ENCODE assay signal across 8 cellular contexts in genomic region chr6:29791786-29792122, GRCh38. TPM values are rescaled to one million over a fixed set of nuclear protein-coding genes. Genes with fewer than 3 reads are reported as not detected.
DNase-seq lines count a peak whose midpoint lies in the region; ATAC-seq, FAIRE-seq and TF ChIP-seq lines count a peak whose summit lies in the region.

No MANE protein-coding gene starts in this region.

- peaks cover 6% of the 10 kb centered on the region for H3K4me1 ChIP-seq in HUES6 (ENCODE audit: control insufficient read depth, insufficient read depth, low read length)
- no peaks in the 10 kb centered on the region for H3K4me1 ChIP-seq in kidney (ENCODE audit: control insufficient read depth in 1 of 2, insufficient read depth in 1 of 2, low read depth in 1 of 2, low read length in 2 of 2)

- H3K36me3 ChIP-seq in HUES6 (ENCODE audit: control insufficient read depth, insufficient read depth, low read length), result no peaks in the 10 kb centered on the region
- H3K36me3 ChIP-seq in kidney (ENCODE audit: control insufficient read depth in 1 of 2, insufficient read depth in 2 of 2, low read length in 2 of 2), result no peaks in the 10 kb centered on the region

- H3K36me3 Mint-ChIP-seq in MCF 10A (ENCODE audit: insufficient read depth, unreplicated experiment), result no peaks in the 10 kb centered on the region
- H3K36me3 Mint-ChIP-seq in stimulated activated naive B cell treated with anti-CD40 and anti-IgM and Interleukin-4, amounts not matched to agents 10 μg/mL and 1 μg/mL and 100 μg/mL, for 72 hours, result peaks cover 8 to 11% of the 10 kb centered on the region in 2 donors

- peak overlapping the region; percentile 67 for H3K4me3 Mint-ChIP-seq in MCF 10A (ENCODE audit: unreplicated experiment)
- H3K4me3 Mint-ChIP-seq in stimulated activated naive B cell treated with anti-CD40 and anti-IgM and Interleukin-4, amounts not matched to agents 10 μg/mL and 1 μg/mL and 100 μg/mL, for 72 hours, result peak overlapping the region; percentile 90 to 93

- TF ChIP-seq CTCF in MCF 10A (IDR thresholded peaks at IDR 0.05; ENCODE audit: unreplicated experiment) (no peak), kidney (IDR thresholded peaks at IDR 0.05; ENCODE audit: borderline replicate concordance, extremely low read depth, insufficient read depth) (no peak)

- peaks cover 67% of the 10 kb centered on the region for H3K27me3 ChIP-seq in HUES6 (ENCODE audit: control insufficient read depth, insufficient read depth, low read length)

- ATAC-seq in stimulated activated naive B cell treated with anti-CD40 and anti-IgM and Interleukin-4, amounts not matched to agents 10 μg/mL and 1 μg/mL and 100 μg/mL, for 72 hours (replicated peaks), result peak; percentile 9 to 23
- no peak for ATAC-seq in HG03432 (IDR thresholded peaks at IDR 0.05; ENCODE audit: unreplicated experiment)

- H3K9me3 Mint-ChIP-seq in MCF 10A (ENCODE audit: unreplicated experiment), result no peaks in the 10 kb centered on the region
- H3K9me3 Mint-ChIP-seq in stimulated activated naive B cell treated with anti-CD40 and anti-IgM and Interleukin-4, amounts not matched to agents 10 μg/mL and 1 μg/mL and 100 μg/mL, for 72 hours, result peaks cover 8% of the 10 kb centered on the region in 2 donors

- H3K4me1 Mint-ChIP-seq in MCF 10A (ENCODE audit: insufficient read depth, unreplicated experiment), result peaks cover 19% of the 10 kb centered on the region
- peaks cover 13 to 25% of the 10 kb centered on the region in 2 donors for H3K4me1 Mint-ChIP-seq in stimulated activated naive B cell treated with anti-CD40 and anti-IgM and Interleukin-4, amounts not matched to agents 10 μg/mL and 1 μg/mL and 100 μg/mL, for 72 hours

- no peaks in the 10 kb centered on the region for H3K27me3 Mint-ChIP-seq in MCF 10A (ENCODE audit: insufficient read depth, unreplicated experiment)
- H3K27me3 Mint-ChIP-seq in stimulated activated naive B cell treated with anti-CD40 and anti-IgM and Interleukin-4, amounts not matched to agents 10 μg/mL and 1 μg/mL and 100 μg/mL, for 72 hours, result peaks cover 41 to 58% of the 10 kb centered on the region in 2 donors

- peaks cover 7% of the 10 kb centered on the region for H3K9me3 ChIP-seq in HUES6 (ENCODE audit: control insufficient read depth, insufficient read depth, low read depth, low read length)
- H3K9me3 ChIP-seq in kidney (ENCODE audit: control insufficient read depth in 1 of 2, low read length in 2 of 2), result no peaks in the 10 kb centered on the region

- H3K27ac Mint-ChIP-seq in MCF 10A (ENCODE audit: low read depth, unreplicated experiment), result peak overlapping the region; percentile 96
- H3K27ac Mint-ChIP-seq in stimulated activated naive B cell treated with anti-CD40 and anti-IgM and Interleukin-4, amounts not matched to agents 10 μg/mL and 1 μg/mL and 100 μg/mL, for 72 hours, result peak overlapping the region; percentile 83

- H3K27ac ChIP-seq in HUES6 (ENCODE audit: low read depth, low read length) (no peak overlapping the region), kidney (ENCODE audit: low read depth in 2 of 2, low read length in 2 of 2) (peak overlapping the region in 1 of 2 donors; percentile 24), caudate nucleus (ENCODE audit: low read depth, low read length) (no peak overlapping the region)

- no peak overlapping the region for H3K9ac ChIP-seq in HUES6 (ENCODE audit: low read length)
- peak overlapping the region; percentile 58 to 63 for H3K9ac ChIP-seq in kidney (ENCODE audit: low read length in 2 of 2)

- H3K4me3 ChIP-seq in HUES6 (ENCODE audit: low read depth, low read length) (peak overlapping the region; percentile 81), kidney (ENCODE audit: low read length in 2 of 2) (peak overlapping the region; percentile 68 to 78)

- intact Hi-C loops in MCF 10A (cut with micrococcal nuclease) (loop anchor here (2.0 kb wide), 1 partner anchor 39 kb away; no protein-coding TSS in a partner anchor), kidney (cut with DNase I) (no loop called here)

- BruUV-seq in MCF 10A (replicated peaks; lab: Mats Ljungman, UMichigan), result no TSS peak

- CTCF ChIA-PET in MCF 10A (lab: Yijun Ruan, JAX), result interaction anchor here (0.7 to 0.9 kb wide), 3 partner anchors 39 to 139 kb away, joined by 3 to 5 read pairs (median 3); no protein-coding TSS in a partner anchor

- POLR2A ChIA-PET in MCF 10A (lab: Yijun Ruan, JAX), result interaction anchor here (0.7 to 2.0 kb wide), 8 partner anchors 17 to 1925 kb away, joined by 3 to 10 read pairs (median 4); no protein-coding TSS in a partner anchor

- FAIRE-seq in kidney (lab: Jason Lieb, UNC), result no peak
- FAIRE-seq in HTR-8/SVneo (lab: Jason Lieb, UNC), result no peak

- DNase-seq in MCF 10A (ENCODE audit: unreplicated experiment) (peak; percentile 35), kidney (no peak), D341Med (ENCODE audit: low spot score) (no peak), HTR-8/SVneo (ENCODE audit: insufficient read length, low spot score) (no peak), caudate nucleus (lab: John Stamatoyannopoulos, UW) (no peak)
- no peak for DNase-seq in stimulated activated naive B cell treated with anti-CD40 and anti-IgM and Interleukin-4, amounts not matched to agents 10 μg/mL and 1 μg/mL and 100 μg/mL, for 72 hours

RNA-seq across cellular contexts. Expression of gene HLA-G, which starts 35.9 kb away (rescaled TPM):
- not detected in 2 replicates for total RNA-seq in MCF 10A (2022)
- 0.35 TPM for total RNA-seq in kidney
- polyA plus RNA-seq in kidney (ENCODE audit: insufficient read depth, low read depth, low replicate concordance), result 0.37 TPM
